In the genomic region with DNA sequence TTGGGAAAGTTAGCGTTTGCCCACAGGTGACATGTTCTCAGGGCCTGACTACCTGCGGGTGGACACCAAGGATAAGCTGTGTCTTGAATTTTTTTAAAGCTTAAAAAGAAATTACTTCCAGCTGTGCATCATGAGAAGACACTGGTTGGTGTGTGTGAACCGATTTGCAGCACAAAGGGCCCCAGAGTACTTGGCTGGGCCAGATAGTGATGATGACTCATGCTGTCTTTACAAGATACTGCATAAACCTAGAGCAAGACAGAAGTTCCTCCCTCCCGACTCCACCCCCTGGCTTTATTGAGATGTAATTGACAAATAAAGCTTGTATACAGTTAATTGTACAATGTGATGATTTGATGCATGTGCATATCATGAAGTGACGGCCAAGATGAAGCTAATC, we compare ENCODE assay signal across 8 cellular contexts.
DNase-seq lines count a peak whose midpoint lies in the region; ATAC-seq and TF ChIP-seq lines count a peak whose summit lies in the region.

No MANE protein-coding gene starts in this region.

- POLR2A ChIA-PET in HEK293T (lab: Yijun Ruan, JAX) = no interaction called here
- POLR2A ChIA-PET in naive thymus-derived CD4-positive, alpha-beta T cell (lab: Charles Lee) = no interaction called here

- intact Hi-C loops in naive thymus-derived CD4-positive, alpha-beta T cell (cut with micrococcal nuclease) = no loop called here

- peaks cover 0 to 11% (median 0%) of the 10 kb centered on the region in 11 donors for H3K9me3 Mint-ChIP-seq in naive thymus-derived CD4-positive, alpha-beta T cell

- H3K27me3 ChIP-seq in skeletal muscle satellite cell (ENCODE audit: control insufficient read depth, insufficient read depth, low read length) = no peaks in the 10 kb centered on the region
- H3K27me3 ChIP-seq in naive thymus-derived CD4-positive, alpha-beta T cell (ENCODE audit: control insufficient read depth in 2 of 2, insufficient read depth in 2 of 2, low read length in 2 of 2) = no peaks in the 10 kb centered on the region

- CTCF ChIA-PET in HEK293T (lab: Yijun Ruan, JAX) = no interaction called here
- CTCF ChIA-PET in naive thymus-derived CD4-positive, alpha-beta T cell (lab: Charles Lee) = no interaction called here

- H3K9ac ChIP-seq in skeletal muscle satellite cell (ENCODE audit: low read depth, low read length) = peak overlapping the region; percentile 75

- H3K27ac ChIP-seq in naive thymus-derived CD4-positive, alpha-beta T cell (ENCODE audit: low read depth, low read length) = no peak overlapping the region

- H3K4me3 ChIP-seq in skeletal muscle satellite cell (ENCODE audit: low read length) = no peak overlapping the region
- H3K4me3 ChIP-seq in naive thymus-derived CD4-positive, alpha-beta T cell (ENCODE audit: low read length) = no peak overlapping the region

- H3K36me3 Mint-ChIP-seq in naive thymus-derived CD4-positive, alpha-beta T cell = peaks cover 0 to 3% (median 0%) of the 10 kb centered on the region in 5 donors

- no peak overlapping the region for H3K27ac Mint-ChIP-seq in naive thymus-derived CD4-positive, alpha-beta T cell

- peak; percentile 33 for DNase-seq in HEK293T (ENCODE audit: extremely low spot score)
- peak; percentile 22 for DNase-seq in SW480 (ENCODE audit: low spot score)
- DNase-seq in glomerular visceral epithelial cell (ENCODE audit: extremely low spot score) = peak; percentile 47
- DNase-seq in HuH-7 (ENCODE audit: low spot score) = no peak
- DNase-seq in naive thymus-derived CD4-positive, alpha-beta T cell = no peak
- no peak for DNase-seq in activated CD4-positive, CD25-positive, alpha-beta regulatory T cell (lab: John Stamatoyannopoulos, UW)

- H3K4me1 ChIP-seq in skeletal muscle satellite cell (ENCODE audit: control insufficient read depth, insufficient read depth, low read length) = peaks cover 58% of the 10 kb centered on the region
- no peaks in the 10 kb centered on the region for H3K4me1 ChIP-seq in naive thymus-derived CD4-positive, alpha-beta T cell (ENCODE audit: control insufficient read depth in 2 of 2, insufficient read depth in 2 of 2, low read length in 2 of 2)

- H3K4me1 Mint-ChIP-seq in naive thymus-derived CD4-positive, alpha-beta T cell = no peaks in the 10 kb centered on the region

- no peak overlapping the region for H3K4me3 Mint-ChIP-seq in naive thymus-derived CD4-positive, alpha-beta T cell

- H3K36me3 ChIP-seq in skeletal muscle satellite cell (ENCODE audit: insufficient read depth, low read length) = no peaks in the 10 kb centered on the region
- no peaks in the 10 kb centered on the region for H3K36me3 ChIP-seq in naive thymus-derived CD4-positive, alpha-beta T cell (ENCODE audit: control insufficient read depth in 2 of 3, insufficient read depth in 3 of 3, low read length in 3 of 3)

- no peaks in the 10 kb centered on the region for H3K9me3 ChIP-seq in skeletal muscle satellite cell (replicated peaks; ENCODE audit: low read length)
- H3K9me3 ChIP-seq in naive thymus-derived CD4-positive, alpha-beta T cell (ENCODE audit: control insufficient read depth in 2 of 3, low read length in 3 of 3) = no peaks in the 10 kb centered on the region

- peak overlapping the region; percentile 48 for H3K4me2 ChIP-seq in skeletal muscle satellite cell (ENCODE audit: low read length)

- peaks cover 0 to 21% (median 14%) of the 10 kb centered on the region in 5 donors for H3K27me3 Mint-ChIP-seq in naive thymus-derived CD4-positive, alpha-beta T cell

- no peak for ATAC-seq in HG03521 (IDR thresholded peaks at IDR 0.05; ENCODE audit: unreplicated experiment)
- ATAC-seq in naive thymus-derived CD4-positive, alpha-beta T cell = no peak

TF ChIP-seq in HEK293T, 16 proteins besides CTCF, POLR2A, EP300 and RAD21:
- TF ChIP-seq FOXA1 (IDR thresholded peaks at IDR 0.05) = no peak
- no peak for TF ChIP-seq NFRKB (IDR thresholded peaks at IDR 0.05)

Comparison
In these comparisons a context has a peak if more than half of its experiments do, and no peak if none do; other contexts are left out.
1. DNase-seq: peak in HEK293T (single experiment), SW480 (single experiment) and glomerular visceral epithelial cell (single experiment); none in HuH-7 (single experiment), naive thymus-derived CD4-positive, alpha-beta T cell (0 of 9) and activated CD4-positive, CD25-positive, alpha-beta regulatory T cell (0 of 4).